In the genomic region with DNA sequence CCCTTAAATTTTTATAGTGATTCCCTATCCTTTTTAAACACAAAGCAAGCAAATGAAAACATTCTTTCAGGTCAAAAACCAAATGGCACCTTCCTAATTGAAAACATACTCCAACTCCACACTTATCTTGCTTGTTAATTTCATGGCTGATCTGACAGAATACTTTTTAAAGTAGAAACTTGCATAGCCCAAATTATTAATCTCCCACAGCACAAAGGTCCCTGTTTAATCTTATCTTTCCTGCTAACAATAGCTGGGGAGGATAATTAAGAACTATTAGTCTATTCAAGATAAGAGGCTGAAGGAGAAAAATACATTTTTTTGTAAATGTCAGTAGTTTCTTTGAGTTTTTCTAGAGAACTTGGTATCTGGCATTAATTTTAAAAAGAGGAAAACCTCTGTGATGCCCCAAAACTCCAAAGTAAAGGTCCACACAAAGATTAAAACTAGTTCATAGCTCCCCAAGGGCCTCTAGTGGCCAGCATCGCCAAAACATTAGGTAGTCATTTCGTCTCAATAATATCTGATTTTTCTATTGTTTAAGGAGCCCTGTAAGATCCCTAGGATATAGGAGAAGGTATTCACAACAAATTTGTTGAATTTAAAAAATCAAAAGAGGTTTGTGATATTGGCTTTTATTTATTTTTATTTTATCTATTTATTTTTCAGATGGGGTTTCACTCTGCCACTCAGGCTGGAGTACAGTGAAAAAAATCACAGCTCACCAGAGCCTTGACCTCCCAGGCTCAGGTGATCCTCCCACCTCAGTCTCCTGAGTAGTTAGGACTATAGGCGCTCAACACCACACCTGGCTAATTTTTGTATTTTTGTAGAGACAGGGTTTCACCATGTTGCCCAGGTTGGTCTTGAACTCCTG, we compare ENCODE assay signal across 8 cellular contexts. TPM values are rescaled to one million over a fixed set of nuclear protein-coding genes. Genes with fewer than 3 reads are reported as not detected.
A peak's percentile ranks its signal among the peaks of the same experiment; 100 is the strongest.
DNase-seq lines count a peak whose midpoint lies in the region; ATAC-seq and TF ChIP-seq lines count a peak whose summit lies in the region.

No MANE protein-coding gene starts in this region.

- H3K14ac ChIP-seq in H9 (ENCODE audit: insufficient read depth, low read length), result no peak overlapping the region

- WGBS in H9 (ENCODE audit: extremely low coverage, insufficient read length, low lambda C conversion rate), result no CpG with 5 or more reads among the region's 3 CpGs
- WGBS in mammary epithelial cell (ENCODE audit: low coverage, missing lambda C conversion rate), result 57% methylated on average over 3 of the region's 3 CpGs
- 26 to 34% (median 27%) methylated on average over 3 of the region's 3 CpGs for WGBS in stomach, 5 donors

- TF ChIP-seq CTCF in H9 (conservative IDR thresholded peaks at IDR 0.05) (peak; percentile 78), mammary epithelial cell (conservative IDR thresholded peaks at IDR 0.05 in 1 of 2, IDR thresholded peaks at IDR 0.05 in 1 of 2; ENCODE audit: extremely low read depth in 1 of 2, insufficient read depth in 1 of 2, low read depth in 1 of 2, low read length in 2 of 2) (peak; percentile 57 to 72), stomach (IDR thresholded peaks at IDR 0.05) (peak in 3 of 7 experiments; percentile 29 to 60 (median 46))

- H3K4me2 ChIP-seq in H9 (ENCODE audit: insufficient read depth, insufficient read length, low read length), result no peak overlapping the region
- H3K4me2 ChIP-seq in mammary epithelial cell (ENCODE audit: insufficient read depth, low read depth, low read length), result no peak overlapping the region

- H3K27ac ChIP-seq in H9 (ENCODE audit: insufficient read length, low read depth, low read length), result no peak overlapping the region
- H3K27ac ChIP-seq in mammary epithelial cell (ENCODE audit: insufficient read depth, low read depth, low read length), result no peak overlapping the region
- H3K27ac ChIP-seq in stomach, result no peak overlapping the region

- CTCF ChIA-PET in mammary epithelial cell (lab: Charles Lee; ENCODE audit: low non-redundant PET), result interaction anchor here (0.6 to 0.7 kb wide), 3 partner anchors 230 to 281 kb away, joined by 3 to 4 read pairs (median 3); no protein-coding TSS in a partner anchor

- H3K36me3 ChIP-seq in mammary epithelial cell (ENCODE audit: insufficient read depth, low read length), result no peaks in the 10 kb centered on the region
- H3K36me3 ChIP-seq in stomach, result no peaks in the 10 kb centered on the region

- dilution Hi-C loops in mammary epithelial cell (cut with HindIII; ENCODE audit: low sequenced_read_pairs), result no loop called here

- H3K79me1 ChIP-seq in H9 (ENCODE audit: insufficient read depth, low read depth, low read length, poor library complexity, severe bottlenecking), result no peaks in the 10 kb centered on the region

- no peaks in the 10 kb centered on the region for H4K20me1 ChIP-seq in H9 (ENCODE audit: control insufficient read depth, insufficient read depth, insufficient read length)
- H4K20me1 ChIP-seq in mammary epithelial cell (ENCODE audit: insufficient read depth, low read length), result no peaks in the 10 kb centered on the region

- H3K9me3 Mint-ChIP-seq in H9, result no peaks in the 10 kb centered on the region; a peak in 1 of 5 replicates

- peaks cover 16 to 24% of the 10 kb centered on the region in 2 experiments for H3K4me1 Mint-ChIP-seq in H9

- H3K18ac ChIP-seq in H9 (ENCODE audit: insufficient read length, low read depth, low read length), result no peak overlapping the region

- H4K5ac ChIP-seq in H9 (ENCODE audit: insufficient read length, low read depth, low read length), result no peak overlapping the region

- H2BK5ac ChIP-seq in H9 (ENCODE audit: insufficient read length, low read length), result no peak overlapping the region

- H3K23ac ChIP-seq in H9 (ENCODE audit: insufficient read length, low read depth, low read length), result no peak overlapping the region

- no peak for TF ChIP-seq POLR2A in stomach (IDR thresholded peaks at IDR 0.05)

- H3K4me1 ChIP-seq in H9 (ENCODE audit: insufficient read depth, low read length) (no peaks in the 10 kb centered on the region), mammary epithelial cell (ENCODE audit: insufficient read depth, low read length) (peaks cover 7% of the 10 kb centered on the region), stomach (peaks cover 0 to 19% (median 1%) of the 10 kb centered on the region in 4 donors)

- peaks cover 11% of the 10 kb centered on the region for H3K27me3 Mint-ChIP-seq in H9 (ENCODE audit: low read depth)

- H2BK120ac ChIP-seq in H9 (ENCODE audit: low read depth, low read length, poor library complexity, severe bottlenecking), result no peak overlapping the region

- H2AFZ ChIP-seq in H9 (ENCODE audit: low read length) (no peak overlapping the region), mammary epithelial cell (ENCODE audit: low read depth, low read length) (no peak overlapping the region)

- no peak overlapping the region for H3K4ac ChIP-seq in H9 (ENCODE audit: low read depth, low read length)

- H3K4me3 Mint-ChIP-seq in H9, result no peak overlapping the region

- DNase-seq in COLO829 (ENCODE audit: low spot score) (peak; percentile 52), H9 (no peak), mammary epithelial cell (peak; percentile 12), left kidney (ENCODE audit: low read depth, low spot score) (peak; percentile 72), stomach (peak; percentile 31)

- no peak overlapping the region for H3K27ac Mint-ChIP-seq in H9

- in situ Hi-C loops in mammary epithelial cell (cut with MboI; ENCODE audit: low sequenced_read_pairs in 2 of 2), result loop anchor here (10.0 to 25.0 kb wide), 2 partner anchors 288 to 1036 kb away; no protein-coding TSS in a partner anchor

- H4K91ac ChIP-seq in H9 (ENCODE audit: insufficient read length, low read depth, low read length), result no peak overlapping the region

- H3K27me3 ChIP-seq in H9 (ENCODE audit: insufficient read depth, low read length), result no peaks in the 10 kb centered on the region
- no peaks in the 10 kb centered on the region for H3K27me3 ChIP-seq in mammary epithelial cell (ENCODE audit: insufficient read depth, low read length)
- H3K27me3 ChIP-seq in stomach, result no peaks in the 10 kb centered on the region

- no peak overlapping the region for H2BK15ac ChIP-seq in H9 (ENCODE audit: low read depth, low read length)

- H3K9ac ChIP-seq in H9 (ENCODE audit: extremely low read depth, insufficient read length, low read length) (no peak overlapping the region), mammary epithelial cell (ENCODE audit: insufficient read depth, low read length) (no peak overlapping the region)

- H2BK12ac ChIP-seq in H9 (ENCODE audit: insufficient read length, low read depth, low read length), result no peak overlapping the region

- no peak overlapping the region for H2AK5ac ChIP-seq in H9 (ENCODE audit: insufficient read length, low read length)

- H3K23me2 ChIP-seq in H9 (ENCODE audit: insufficient read length, low read depth, low read length, poor library complexity, severe bottlenecking), result no peaks in the 10 kb centered on the region

- H3K4me3 ChIP-seq in mammary epithelial cell (replicated peaks in 1 of 3; ENCODE audit: insufficient read depth in 1 of 3, low read depth in 2 of 3, low read length in 3 of 3) (no peak overlapping the region), stomach (no peak overlapping the region)

- H3K79me2 ChIP-seq in H9 (ENCODE audit: insufficient read depth, low read length), result no peaks in the 10 kb centered on the region
- H3K79me2 ChIP-seq in mammary epithelial cell (ENCODE audit: insufficient read depth, low read length), result no peaks in the 10 kb centered on the region

- TF ChIP-seq EP300 in stomach (IDR thresholded peaks at IDR 0.05), result no peak

- H3T11ph ChIP-seq in H9 (ENCODE audit: low read length), result no peak overlapping the region

- intact Hi-C loops in mammary epithelial cell (cut with micrococcal nuclease), result loop anchor here (1.0 to 5.0 kb wide), 5 partner anchors 171 to 1036 kb away; no protein-coding TSS in a partner anchor
- intact Hi-C loops in stomach (cut with DNase I; ENCODE audit: low total_unique reads), result loop anchor here (10.0 kb wide), 2 partner anchors 288 to 318 kb away; no protein-coding TSS in a partner anchor

- H4K8ac ChIP-seq in H9 (replicated peaks; ENCODE audit: insufficient read length, low read depth, low read length), result no peak overlapping the region

- no TSS peak for BruUV-seq in mammary epithelial cell (replicated peaks; lab: Mats Ljungman, UMichigan)

- H2BK20ac ChIP-seq in H9 (ENCODE audit: low read depth, low read length, poor library complexity, severe bottlenecking), result no peak overlapping the region

- no peaks in the 10 kb centered on the region for H3K9me3 ChIP-seq in H9 (ENCODE audit: control insufficient read depth, low read depth, low read length)
- no peaks in the 10 kb centered on the region for H3K9me3 ChIP-seq in mammary epithelial cell (replicated peaks; ENCODE audit: insufficient read depth, low read length)
- no peaks in the 10 kb centered on the region for H3K9me3 ChIP-seq in stomach

- no peak overlapping the region for H3K56ac ChIP-seq in H9 (ENCODE audit: insufficient read length, low read depth, low read length)

- ATAC-seq in SK-N-SH treated with all-trans-retinoic acid at 6 μM for 48 hours (peak; percentile 81), HG03565 (IDR thresholded peaks at IDR 0.05; ENCODE audit: unreplicated experiment) (no peak), HG03039 (IDR thresholded peaks at IDR 0.05; ENCODE audit: unreplicated experiment) (no peak)

- no peaks in the 10 kb centered on the region for H3K36me3 Mint-ChIP-seq in H9 (ENCODE audit: insufficient read depth in 1 of 3, low read depth in 3 of 3)

RNA-seq across cellular contexts. Expression of a gene that starts 14.7 kb away (rescaled TPM):
- total RNA-seq in H9 (2021), result 0.86 and 1.3 TPM in 2 replicates
- 1 to 10 TPM in 1 of 2 donors, under 1 TPM in 1; 0.83 to 1.5 TPM for total RNA-seq in mammary epithelial cell
- 1.5 TPM for polyA plus RNA-seq in mammary epithelial cell
- not detected for polyA minus RNA-seq in mammary epithelial cell
- 100 to 1,000 TPM in 1 of 5 donors, 1 to 10 TPM in 1, not detected in 3; 4.2 to 212 TPM for total RNA-seq in stomach
- polyA plus RNA-seq in stomach, result 1 to 10 TPM in 2 of 3 donors, under 1 TPM in 1; 0.75 to 4.1 (median 1.1) TPM

RNA-seq across cellular contexts. Expression of a gene that starts 15.0 kb away (rescaled TPM):
- total RNA-seq in H9 (2021) (38.5 and 41.0 TPM in 2 replicates), mammary epithelial cell (10 to 100 TPM; 11.5 to 20.2 TPM), stomach (10 to 100 TPM in 3 of 5 donors, 1 to 10 TPM in 1, not detected in 1; 1.2 to 25.9 (median 19.3) TPM)
- polyA plus RNA-seq in mammary epithelial cell (17.2 TPM), stomach (10 to 100 TPM; 11.1 to 16.3 (median 11.5) TPM)
- polyA minus RNA-seq in mammary epithelial cell, result 7.8 TPM

RNA-seq across cellular contexts. Expression of a gene that starts 15.0 kb away (rescaled TPM):
- 23.1 and 25.0 TPM in 2 replicates for total RNA-seq in H9 (2021)
- total RNA-seq in mammary epithelial cell, result 10 to 100 TPM; 15.1 to 20.5 TPM
- polyA plus RNA-seq in mammary epithelial cell, result 5.7 TPM
- 10.1 TPM for polyA minus RNA-seq in mammary epithelial cell
- 10 to 100 TPM in 4 of 5 donors, under 1 TPM in 1; under 0.01 to 84.8 (median 14.5) TPM for total RNA-seq in stomach
- polyA plus RNA-seq in stomach, result 1 to 10 TPM; 3.1 to 4.4 (median 3.5) TPM

RNA-seq across cellular contexts. Expression of a gene that starts 48.4 kb away (rescaled TPM):
- 24.5 and 26.3 TPM in 2 replicates for total RNA-seq in H9 (2021)
- 1 to 10 TPM; 2.7 to 4.2 TPM for total RNA-seq in mammary epithelial cell
- 4.1 TPM for polyA plus RNA-seq in mammary epithelial cell
- polyA minus RNA-seq in mammary epithelial cell, result 0.98 TPM
- total RNA-seq in stomach, result 100 to 1,000 TPM in 3 of 5 donors, 10 to 100 TPM in 2; 18.7 to 397 (median 205) TPM
- 100 to 1,000 TPM in 2 of 3 donors, 10 to 100 TPM in 1; 31.4 to 162 (median 158) TPM for polyA plus RNA-seq in stomach

RNA-seq across cellular contexts. Expression of a gene that starts 55.5 kb away (rescaled TPM):
- total RNA-seq in H9 (2021) (59.7 and 62.6 TPM in 2 replicates), mammary epithelial cell (10 to 100 TPM in 1 of 2 donors, 1 to 10 TPM in 1; 8.5 to 17.2 TPM), stomach (10 to 100 TPM in 3 of 5 donors, 1 to 10 TPM in 1, under 1 TPM in 1; 0.58 to 68.3 (median 12.1) TPM)
- polyA plus RNA-seq in mammary epithelial cell (11.7 TPM), stomach (1 to 10 TPM; 1.9 to 5.4 (median 3.2) TPM)
- 20.3 TPM for polyA minus RNA-seq in mammary epithelial cell
